ENCODE assay signal across 9 cellular contexts in the genomic region with DNA sequence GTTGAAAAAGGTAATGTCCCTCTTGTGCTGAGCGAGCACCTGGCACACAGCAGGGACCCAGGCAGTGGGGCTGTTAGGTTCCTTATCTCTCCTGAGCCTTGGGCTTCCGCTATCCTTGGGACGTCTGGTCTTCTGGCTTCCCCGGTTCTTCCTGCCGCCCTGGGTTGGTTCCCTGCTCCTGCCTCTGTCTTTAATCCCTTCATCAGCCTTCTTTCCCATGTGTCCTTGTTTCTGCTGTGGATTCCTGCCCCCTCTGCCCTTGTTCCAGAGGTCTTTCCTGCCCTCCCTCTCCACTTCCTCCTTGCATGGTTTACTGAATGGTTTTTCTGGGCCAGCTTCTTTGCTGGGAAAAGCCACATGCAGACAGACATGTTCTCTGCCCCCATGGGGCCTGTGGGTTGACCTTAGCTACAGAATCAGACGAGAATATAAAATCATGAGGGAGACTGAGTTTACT. TPM values are rescaled to one million over a fixed set of nuclear protein-coding genes. Genes with fewer than 3 reads are reported as not detected.
DNase-seq lines count a peak whose midpoint lies in the region; ATAC-seq and TF ChIP-seq lines count a peak whose summit lies in the region.
"Had no signal": no experiment of that assay in that cellular context is flagged by ENCODE, and none has a peak within 500 bp of the region (broad histone marks: within the 10 kb centered on the region; RNA-seq: fewer than 3 reads in every experiment).

No MANE protein-coding gene starts in this region.

- peaks cover 57% of the 10 kb centered on the region for H3K4me1 Mint-ChIP-seq in activated T-cell treated with anti-CD3 and anti-CD28 coated beads, Interleukin-2, amount 50 U/mL, for 4 hours (ENCODE audit: low read depth)
- peaks cover 27% of the 10 kb centered on the region for H3K4me1 Mint-ChIP-seq in WTC11
- peaks cover 70% of the 10 kb centered on the region for H3K4me1 Mint-ChIP-seq in stimulated activated naive CD8-positive, alpha-beta T cell treated with anti-CD3 and anti-CD28 coated beads, Interleukin-15, amount 100 ng/mL, for 72 hours

- H3K27ac Mint-ChIP-seq in WTC11, result peak overlapping the region; percentile 58
- peak overlapping the region; percentile 48 to 73 for H3K27ac Mint-ChIP-seq in stimulated activated naive CD8-positive, alpha-beta T cell treated with anti-CD3 and anti-CD28 coated beads, Interleukin-15, amount 100 ng/mL, for 72 hours

- CTCF ChIA-PET in WTC11 (lab: Charles Lee), result no interaction called here

- TF ChIP-seq CTCF in WTC11 (IDR thresholded peaks at IDR 0.05), result no peak

- peak overlapping the region; percentile 51 for H3K4me3 Mint-ChIP-seq in activated T-cell treated with anti-CD3 and anti-CD28 coated beads, Interleukin-2, amount 50 U/mL, for 4 hours
- no peak overlapping the region for H3K4me3 Mint-ChIP-seq in WTC11
- peak overlapping the region in 1 of 2 donors; percentile 38 for H3K4me3 Mint-ChIP-seq in stimulated activated naive CD8-positive, alpha-beta T cell treated with anti-CD3 and anti-CD28 coated beads, Interleukin-15, amount 100 ng/mL, for 72 hours

- ATAC-seq in activated T-cell treated with anti-CD3 and anti-CD28 coated beads, Interleukin-2, amount 50 U/mL, for 4 hours, result no peak
- ATAC-seq in WTC11, result no peak
- ATAC-seq in left lobe of liver, result peak; percentile 3
- ATAC-seq in stimulated activated naive CD8-positive, alpha-beta T cell treated with anti-CD3 and anti-CD28 coated beads, Interleukin-15, amount 100 ng/mL, for 72 hours, result no peak
- no peak for ATAC-seq in GM18502 (IDR thresholded peaks at IDR 0.05; ENCODE audit: poor library complexity, unreplicated experiment)

- POLR2A ChIA-PET in WTC11 (lab: Charles Lee), result no interaction called here

- peaks cover 20% of the 10 kb centered on the region for H3K36me3 Mint-ChIP-seq in activated T-cell treated with anti-CD3 and anti-CD28 coated beads, Interleukin-2, amount 50 U/mL, for 4 hours (ENCODE audit: insufficient read depth)
- peaks cover 33% of the 10 kb centered on the region for H3K36me3 Mint-ChIP-seq in WTC11

- H3K27me3 Mint-ChIP-seq in activated T-cell treated with anti-CD3 and anti-CD28 coated beads, Interleukin-2, amount 50 U/mL, for 4 hours (ENCODE audit: low read depth), result no peaks in the 10 kb centered on the region
- H3K27me3 Mint-ChIP-seq in WTC11 (ENCODE audit: low read depth), result no peaks in the 10 kb centered on the region
- no peaks in the 10 kb centered on the region for H3K27me3 Mint-ChIP-seq in stimulated activated naive CD8-positive, alpha-beta T cell treated with anti-CD3 and anti-CD28 coated beads, Interleukin-15, amount 100 ng/mL, for 72 hours

- no peak for DNase-seq in activated T-cell treated with anti-CD3 and anti-CD28 coated beads, Interleukin-2, amount 50 U/mL, for 4 hours
- no peak for DNase-seq in activated T-cell treated with anti-CD3 and anti-CD28 coated beads, Interleukin-2, amount 50 U/mL, for 48 hours
- DNase-seq in WTC11 (ENCODE audit: low spot score), result no peak
- no peak for DNase-seq in left lobe of liver (ENCODE audit: low spot score)
- DNase-seq in stimulated activated naive CD8-positive, alpha-beta T cell treated with anti-CD3 and anti-CD28 coated beads, Interleukin-15, amount 100 ng/mL, for 72 hours, result no peak
- DNase-seq in activated CD4-positive, CD25-positive, alpha-beta regulatory T cell treated with anti-CD3 and anti-CD28 coated beads, Interleukin-2, amount 50 U/mL, for 72 hours, result no peak
- DNase-seq in 8988T, result no peak
- DNase-seq: NCI-H526 had no signal

- no peaks in the 10 kb centered on the region for H3K9me3 Mint-ChIP-seq in activated T-cell treated with anti-CD3 and anti-CD28 coated beads, Interleukin-2, amount 50 U/mL, for 4 hours
- H3K9me3 Mint-ChIP-seq in WTC11, result no peaks in the 10 kb centered on the region
- no peaks in the 10 kb centered on the region for H3K9me3 Mint-ChIP-seq in stimulated activated naive CD8-positive, alpha-beta T cell treated with anti-CD3 and anti-CD28 coated beads, Interleukin-15, amount 100 ng/mL, for 72 hours

TF ChIP-seq in WTC11, 78 proteins besides CTCF, POLR2A, EP300 and RAD21 (continues in another document):
- no peak for TF ChIP-seq ZNF232 (CRISPR knock-in tag; IDR thresholded peaks at IDR 0.05)
- TF ChIP-seq, protein P1, sequence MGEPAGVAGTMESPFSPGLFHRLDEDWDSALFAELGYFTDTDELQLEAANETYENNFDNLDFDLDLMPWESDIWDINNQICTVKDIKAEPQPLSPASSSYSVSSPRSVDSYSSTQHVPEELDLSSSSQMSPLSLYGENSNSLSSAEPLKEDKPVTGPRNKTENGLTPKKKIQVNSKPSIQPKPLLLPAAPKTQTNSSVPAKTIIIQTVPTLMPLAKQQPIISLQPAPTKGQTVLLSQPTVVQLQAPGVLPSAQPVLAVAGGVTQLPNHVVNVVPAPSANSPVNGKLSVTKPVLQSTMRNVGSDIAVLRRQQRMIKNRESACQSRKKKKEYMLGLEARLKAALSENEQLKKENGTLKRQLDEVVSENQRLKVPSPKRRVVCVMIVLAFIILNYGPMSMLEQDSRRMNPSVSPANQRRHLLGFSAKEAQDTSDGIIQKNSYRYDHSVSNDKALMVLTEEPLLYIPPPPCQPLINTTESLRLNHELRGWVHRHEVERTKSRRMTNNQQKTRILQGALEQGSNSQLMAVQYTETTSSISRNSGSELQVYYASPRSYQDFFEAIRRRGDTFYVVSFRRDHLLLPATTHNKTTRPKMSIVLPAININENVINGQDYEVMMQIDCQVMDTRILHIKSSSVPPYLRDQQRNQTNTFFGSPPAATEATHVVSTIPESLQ (CRISPR knock-in tag; IDR thresholded peaks at IDR 0.05), result no peak
- TF ChIP-seq, protein P2, sequence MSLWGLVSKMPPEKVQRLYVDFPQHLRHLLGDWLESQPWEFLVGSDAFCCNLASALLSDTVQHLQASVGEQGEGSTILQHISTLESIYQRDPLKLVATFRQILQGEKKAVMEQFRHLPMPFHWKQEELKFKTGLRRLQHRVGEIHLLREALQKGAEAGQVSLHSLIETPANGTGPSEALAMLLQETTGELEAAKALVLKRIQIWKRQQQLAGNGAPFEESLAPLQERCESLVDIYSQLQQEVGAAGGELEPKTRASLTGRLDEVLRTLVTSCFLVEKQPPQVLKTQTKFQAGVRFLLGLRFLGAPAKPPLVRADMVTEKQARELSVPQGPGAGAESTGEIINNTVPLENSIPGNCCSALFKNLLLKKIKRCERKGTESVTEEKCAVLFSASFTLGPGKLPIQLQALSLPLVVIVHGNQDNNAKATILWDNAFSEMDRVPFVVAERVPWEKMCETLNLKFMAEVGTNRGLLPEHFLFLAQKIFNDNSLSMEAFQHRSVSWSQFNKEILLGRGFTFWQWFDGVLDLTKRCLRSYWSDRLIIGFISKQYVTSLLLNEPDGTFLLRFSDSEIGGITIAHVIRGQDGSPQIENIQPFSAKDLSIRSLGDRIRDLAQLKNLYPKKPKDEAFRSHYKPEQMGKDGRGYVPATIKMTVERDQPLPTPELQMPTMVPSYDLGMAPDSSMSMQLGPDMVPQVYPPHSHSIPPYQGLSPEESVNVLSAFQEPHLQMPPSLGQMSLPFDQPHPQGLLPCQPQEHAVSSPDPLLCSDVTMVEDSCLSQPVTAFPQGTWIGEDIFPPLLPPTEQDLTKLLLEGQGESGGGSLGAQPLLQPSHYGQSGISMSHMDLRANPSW (CRISPR knock-in tag; conservative IDR thresholded peaks at IDR 0.05; ENCODE audit: low read depth), result no peak
- TF ChIP-seq, protein P3, sequence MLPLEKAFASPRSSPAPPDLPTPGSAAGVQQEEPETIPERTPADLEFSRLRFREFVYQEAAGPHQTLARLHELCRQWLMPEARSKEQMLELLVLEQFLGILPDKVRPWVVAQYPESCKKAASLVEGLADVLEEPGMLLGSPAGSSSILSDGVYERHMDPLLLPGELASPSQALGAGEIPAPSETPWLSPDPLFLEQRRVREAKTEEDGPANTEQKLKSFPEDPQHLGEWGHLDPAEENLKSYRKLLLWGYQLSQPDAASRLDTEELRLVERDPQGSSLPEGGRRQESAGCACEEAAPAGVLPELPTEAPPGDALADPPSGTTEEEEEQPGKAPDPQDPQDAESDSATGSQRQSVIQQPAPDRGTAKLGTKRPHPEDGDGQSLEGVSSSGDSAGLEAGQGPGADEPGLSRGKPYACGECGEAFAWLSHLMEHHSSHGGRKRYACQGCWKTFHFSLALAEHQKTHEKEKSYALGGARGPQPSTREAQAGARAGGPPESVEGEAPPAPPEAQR (CRISPR knock-in tag; IDR thresholded peaks at IDR 0.05), result no peak
- TF ChIP-seq, protein P4, sequence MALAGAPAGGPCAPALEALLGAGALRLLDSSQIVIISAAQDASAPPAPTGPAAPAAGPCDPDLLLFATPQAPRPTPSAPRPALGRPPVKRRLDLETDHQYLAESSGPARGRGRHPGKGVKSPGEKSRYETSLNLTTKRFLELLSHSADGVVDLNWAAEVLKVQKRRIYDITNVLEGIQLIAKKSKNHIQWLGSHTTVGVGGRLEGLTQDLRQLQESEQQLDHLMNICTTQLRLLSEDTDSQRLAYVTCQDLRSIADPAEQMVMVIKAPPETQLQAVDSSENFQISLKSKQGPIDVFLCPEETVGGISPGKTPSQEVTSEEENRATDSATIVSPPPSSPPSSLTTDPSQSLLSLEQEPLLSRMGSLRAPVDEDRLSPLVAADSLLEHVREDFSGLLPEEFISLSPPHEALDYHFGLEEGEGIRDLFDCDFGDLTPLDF (CRISPR knock-in tag; IDR thresholded peaks at IDR 0.05), result no peak
- TF ChIP-seq, protein P5, sequence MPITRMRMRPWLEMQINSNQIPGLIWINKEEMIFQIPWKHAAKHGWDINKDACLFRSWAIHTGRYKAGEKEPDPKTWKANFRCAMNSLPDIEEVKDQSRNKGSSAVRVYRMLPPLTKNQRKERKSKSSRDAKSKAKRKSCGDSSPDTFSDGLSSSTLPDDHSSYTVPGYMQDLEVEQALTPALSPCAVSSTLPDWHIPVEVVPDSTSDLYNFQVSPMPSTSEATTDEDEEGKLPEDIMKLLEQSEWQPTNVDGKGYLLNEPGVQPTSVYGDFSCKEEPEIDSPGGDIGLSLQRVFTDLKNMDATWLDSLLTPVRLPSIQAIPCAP (CRISPR knock-in tag; IDR thresholded peaks at IDR 0.05), result no peak
- no peak for TF ChIP-seq HMGA2 (CRISPR knock-in tag; IDR thresholded peaks at IDR 0.05)

RNA-seq across cellular contexts. Expression of a gene that starts 2.6 kb away (rescaled TPM):
- 10 to 100 TPM; 55.0 to 61.4 (median 55.2) TPM for total RNA-seq in activated T-cell treated with anti-CD3 and anti-CD28 coated beads, Interleukin-2, amount 50 U/mL, for 4 hours
- total RNA-seq in WTC11 (2021) (227 to 234 TPM (median 227 TPM) in 3 replicates), left lobe of liver (148 TPM)

RNA-seq across cellular contexts. Expression of a gene that starts 22.8 kb away (rescaled TPM):
- total RNA-seq in activated T-cell treated with anti-CD3 and anti-CD28 coated beads, Interleukin-2, amount 50 U/mL, for 4 hours, result 100 to 1,000 TPM; 467 to 532 (median 476) TPM
- total RNA-seq in WTC11 (2021) (249 to 302 TPM (median 249 TPM) in 3 replicates), left lobe of liver (61.7 TPM)

RNA-seq across cellular contexts. Expression of a gene that starts 29.6 kb away (rescaled TPM):
- 1 to 10 TPM; 3.9 to 7.8 (median 4.8) TPM for total RNA-seq in activated T-cell treated with anti-CD3 and anti-CD28 coated beads, Interleukin-2, amount 50 U/mL, for 4 hours
- total RNA-seq in WTC11 (2021) (21.1 to 24.8 TPM (median 24.8 TPM) in 3 replicates), left lobe of liver (13.5 TPM)

RNA-seq across cellular contexts. Expression of a gene that starts 34.2 kb away (rescaled TPM):
- 10 to 100 TPM; 46.2 to 54.1 (median 52.7) TPM for total RNA-seq in activated T-cell treated with anti-CD3 and anti-CD28 coated beads, Interleukin-2, amount 50 U/mL, for 4 hours
- total RNA-seq in WTC11 (2021), result 94.6 to 100 TPM (median 99.5 TPM) in 3 replicates
- total RNA-seq in left lobe of liver, result 6.1 TPM

RNA-seq across cellular contexts. Expression of a gene that starts 36.8 kb away (rescaled TPM):
- 10 to 100 TPM; 27.1 to 31.5 (median 28.5) TPM for total RNA-seq in activated T-cell treated with anti-CD3 and anti-CD28 coated beads, Interleukin-2, amount 50 U/mL, for 4 hours
- 31.3 to 33.5 TPM (median 32.0 TPM) in 3 replicates for total RNA-seq in WTC11 (2021)
- 7.5 TPM for total RNA-seq in left lobe of liver
